In genomic region chr10:116464257-116464656, GRCh38 we compare ENCODE assay signal across 28 cellular contexts. TPM values are rescaled to one million over a fixed set of nuclear protein-coding genes. Genes with fewer than 3 reads are reported as not detected.
"Had no signal": no experiment of that assay in that cellular context is flagged by ENCODE, and none has a peak within 500 bp of the region (broad histone marks: within the 10 kb centered on the region; RNA-seq: fewer than 3 reads in every experiment).

No MANE protein-coding gene starts in this region.

- H3K4me1 ChIP-seq: adrenal gland had no signal

- H3K27me3 ChIP-seq: adrenal gland had no signal

- H3K4me1 Mint-ChIP-seq: activated CD4-positive, alpha-beta T cell treated with anti-CD3 and anti-CD28 coated beads, Interleukin-2, amount 10 ng/mL, durations not matched to agents 7 days and 5 days; activated naive CD8-positive, alpha-beta T cell treated with anti-CD3 and anti-CD28 coated beads, Interleukin-2, amount 10 ng/mL, durations not matched to agents 7 days and 5 days had no signal

- H3K36me3 Mint-ChIP-seq: activated CD4-positive, alpha-beta memory T cell treated with anti-CD3 and anti-CD28 coated beads for 36 hours; activated naive CD8-positive, alpha-beta T cell treated with anti-CD3 and anti-CD28 coated beads, Interleukin-2, amount 10 ng/mL, durations not matched to agents 7 days and 5 days had no signal

- H3K27ac Mint-ChIP-seq: activated CD4-positive, alpha-beta memory T cell treated with anti-CD3 and anti-CD28 coated beads for 36 hours; activated CD4-positive, alpha-beta T cell treated with anti-CD3 and anti-CD28 coated beads, Interleukin-2, amount 10 ng/mL, durations not matched to agents 7 days and 5 days; activated naive CD8-positive, alpha-beta T cell treated with anti-CD3 and anti-CD28 coated beads, Interleukin-2, amount 10 ng/mL, durations not matched to agents 7 days and 5 days; activated T-helper 2 cell treated with anti-CD3 and anti-CD28 coated beads, Interferon-gamma antibody, Interleukin-2, Interleukin-4, amounts not matched to agents 10 μg/mL and 5 μg/mL and 100 μg/mL, durations not matched to agents 14 hours and 24 hours and 36 hours had no signal

- H3K27ac ChIP-seq: adrenal gland, SK-N-MC, VCaP had no signal

- H3K9me3 ChIP-seq: adrenal gland, MG63 had no signal

- H3K9me3 Mint-ChIP-seq: activated CD4-positive, alpha-beta memory T cell treated with anti-CD3 and anti-CD28 coated beads for 36 hours; activated CD4-positive, alpha-beta T cell treated with anti-CD3 and anti-CD28 coated beads, Interleukin-2, amount 10 ng/mL, durations not matched to agents 7 days and 5 days; activated naive CD8-positive, alpha-beta T cell treated with anti-CD3 and anti-CD28 coated beads, Interleukin-2, amount 10 ng/mL, durations not matched to agents 7 days and 5 days; activated T-helper 2 cell treated with anti-CD3 and anti-CD28 coated beads, Interferon-gamma antibody, Interleukin-2, Interleukin-4, amounts not matched to agents 10 μg/mL and 5 μg/mL and 100 μg/mL, durations not matched to agents 14 hours and 24 hours and 36 hours had no signal

- DNase-seq: activated CD4-positive, alpha-beta memory T cell treated with anti-CD3 and anti-CD28 coated beads for 36 hours; activated CD4-positive, alpha-beta T cell treated with anti-CD3 and anti-CD28 coated beads, Interleukin-2, amount 10 ng/mL, durations not matched to agents 7 days and 5 days; activated CD4-positive, CD25-positive, alpha-beta regulatory T cell; activated CD8-positive, alpha-beta memory T cell treated with anti-CD3 and anti-CD28 coated beads for 24 hours; activated naive CD4-positive, alpha-beta T cell treated with anti-CD3 and anti-CD28 coated beads, Interleukin-2, amount 50 U/mL, for 16 hours; activated naive CD8-positive, alpha-beta T cell treated with anti-CD3 and anti-CD28 coated beads, Interleukin-2, amount 10 ng/mL, durations not matched to agents 7 days and 5 days; activated T-cell treated with anti-CD3 and anti-CD28 coated beads for 4 hours; activated T-cell treated with anti-CD3 and anti-CD28 coated beads, Interleukin-2, amount 50 U/mL, for 48 hours; adrenal gland; anterior cingulate cortex; central memory CD4-positive, alpha-beta T cell; MG63; NCI-H1105; NCI-H1436; NCI-H1694 treated with DMSO at 0.1 percent for 48 hours; NCI-H2029 treated with DMSO at 0.1 percent for 48 hours; NCI-H524 treated with DMSO at 0.1 percent for 48 hours; NCI-H748 treated with DMSO at 0.1 percent for 48 hours; NK-92 treated with Interleukin-12 subunit alpha and Interleukin-12 subunit beta, amount 100 ng/mL, for 24 hours; OCI-M1; RPMI8226; T-helper 1 cell had no signal

- H3K4me3 Mint-ChIP-seq: activated CD4-positive, alpha-beta memory T cell treated with anti-CD3 and anti-CD28 coated beads for 36 hours; activated CD4-positive, alpha-beta T cell treated with anti-CD3 and anti-CD28 coated beads, Interleukin-2, amount 10 ng/mL, durations not matched to agents 7 days and 5 days; activated naive CD8-positive, alpha-beta T cell treated with anti-CD3 and anti-CD28 coated beads, Interleukin-2, amount 10 ng/mL, durations not matched to agents 7 days and 5 days had no signal

- H3K4me3 ChIP-seq: adrenal gland, MG63, SK-N-MC had no signal

- H3K36me3 ChIP-seq: adrenal gland, MG63 had no signal

- ATAC-seq: Panc1, Right ventricle myocardium inferior had no signal

RNA-seq across cellular contexts. Expression of gene PNLIPRP3, which starts 36.6 kb away (rescaled TPM):
- total RNA-seq: activated CD4-positive, alpha-beta memory T cell treated with anti-CD3 and anti-CD28 coated beads for 36 hours; activated CD4-positive, alpha-beta T cell treated with anti-CD3 and anti-CD28 coated beads, Interleukin-2, amount 10 ng/mL, durations not matched to agents 7 days and 5 days; activated naive CD8-positive, alpha-beta T cell treated with anti-CD3 and anti-CD28 coated beads, Interleukin-2, amount 10 ng/mL, durations not matched to agents 7 days and 5 days; activated T-helper 2 cell treated with anti-CD3 and anti-CD28 coated beads, Interferon-gamma antibody, Interleukin-2, Interleukin-4, amounts not matched to agents 10 μg/mL and 5 μg/mL and 100 μg/mL, durations not matched to agents 14 hours and 24 hours and 36 hours; Right ventricle myocardium inferior; T-helper 2 cell treated with Interferon-gamma antibody and Interleukin-4, amounts not matched to agents 100 ng/mL and 5 ng/mL, for 36 hours had no signal
- polyA plus RNA-seq: adrenal gland had no signal
